1 cellular context compared by ENCODE assay signal in the genomic region with DNA sequence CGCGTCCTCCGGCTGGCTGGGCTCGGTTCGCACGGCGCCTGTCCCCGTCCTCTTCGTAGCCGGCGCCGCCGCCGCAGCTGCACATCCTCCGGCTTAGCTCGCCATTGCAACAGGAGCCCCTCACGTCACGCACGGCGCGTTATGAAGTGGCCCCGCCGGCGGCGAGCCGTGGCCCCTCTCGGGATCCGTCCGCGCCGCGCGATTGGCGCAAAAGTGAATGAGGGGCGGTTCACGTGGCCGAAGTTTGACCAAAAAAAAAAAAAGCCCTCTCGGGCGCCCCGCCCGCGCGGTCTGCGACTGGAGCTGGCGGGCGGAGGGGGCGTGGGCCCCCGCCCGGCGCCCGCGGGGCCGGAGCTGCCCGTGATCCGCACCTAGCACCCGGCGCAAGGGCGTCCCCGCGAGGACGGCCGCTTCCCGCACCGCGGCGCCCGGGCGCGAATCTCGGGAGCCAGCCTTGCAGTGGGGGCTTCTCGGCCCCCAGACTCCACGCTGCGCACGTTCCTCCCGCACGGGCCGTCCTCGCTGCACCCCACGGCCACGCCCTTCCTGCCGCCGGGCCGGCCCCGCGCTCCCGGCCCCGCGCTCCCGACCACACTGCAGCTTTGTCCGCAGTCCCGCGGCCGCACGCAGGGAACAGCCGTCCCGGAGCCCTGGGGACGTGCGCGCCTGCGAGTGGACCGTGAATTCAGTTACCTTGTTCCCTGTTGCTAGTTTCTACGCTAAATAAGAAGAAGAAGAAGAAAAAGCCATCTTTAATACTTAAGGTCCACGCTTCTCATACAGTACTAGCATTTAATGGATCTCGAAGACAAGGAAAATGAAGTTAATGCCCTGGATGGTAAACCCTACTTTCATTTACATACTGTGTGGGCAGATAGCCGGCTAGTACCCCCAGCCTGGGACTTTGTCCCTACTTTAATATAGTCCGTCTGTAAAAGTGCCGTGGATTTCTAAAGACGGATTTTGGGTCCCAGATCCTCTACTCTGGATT.
A peak's percentile ranks its signal among the peaks of the same experiment; 100 is the strongest.
TF ChIP-seq lines count a peak whose summit lies in the region.

CHSY1 (minus strand) TSS at position 219 of the 991 bp plus-strand sequence. CDS start 592 bp downstream, outside the sequence.

TF ChIP-seq in K562, 482 proteins besides CTCF, POLR2A, EP300 and RAD21 (continued from another document and continues in another):
- TF ChIP-seq RBFOX2 (IDR thresholded peaks at IDR 0.05; ENCODE audit: low read depth, low read length) (peak; percentile 90), MYC (IDR thresholded peaks at IDR 0.05; ENCODE audit: low read depth, low read length) (peak; percentile 70), MYC (CRISPR knock-in tag; IDR thresholded peaks at IDR 0.05; ENCODE audit: borderline replicate concordance, low read depth) (no peak), CBX1 (IDR thresholded peaks at IDR 0.05; ENCODE audit: low read depth) (no peak), ARID2 (IDR thresholded peaks at IDR 0.05) (no peak), NR3C1 (CRISPR knock-in tag; IDR thresholded peaks at IDR 0.05) (0 out of 2 replicates have a peak, but pooled peaks have one; percentile 27), NCOR1 (IDR thresholded peaks at IDR 0.05) (no peak), ATF1 (CRISPR knock-in tag; IDR thresholded peaks at IDR 0.05) (no peak), ATF1 (tag; IDR thresholded peaks at IDR 0.05) (peak; percentile 81), RBM14 (IDR thresholded peaks at IDR 0.05; ENCODE audit: borderline replicate concordance, insufficient read depth, low read depth, low read length) (no peak), FOXA1 (IDR thresholded peaks at IDR 0.05; ENCODE audit: borderline replicate concordance) (no peak), TFAM (CRISPR knock-in tag; conservative IDR thresholded peaks at IDR 0.05) (no peak), MBD1 (CRISPR knock-in tag; IDR thresholded peaks at IDR 0.05) (no peak), MNT (conservative IDR thresholded peaks at IDR 0.05) (peak in 1 of 2 experiments; percentile 66; a peak in 3 of 4 replicates), MEF2A (IDR thresholded peaks at IDR 0.05; ENCODE audit: control insufficient read depth, low read depth, low read length) (no peak), CHD2 (IDR thresholded peaks at IDR 0.05; ENCODE audit: low read depth, low read length) (0 out of 2 replicates have a peak, but pooled peaks have one; percentile 44), RHOXF2B (CRISPR knock-in tag; conservative IDR thresholded peaks at IDR 0.05) (no peak), ZFP1 (CRISPR knock-in tag; IDR thresholded peaks at IDR 0.05) (no peak), MYNN (IDR thresholded peaks at IDR 0.05) (no peak), MYNN (CRISPR knock-in tag; IDR thresholded peaks at IDR 0.05) (no peak), NR2C2 (CRISPR knock-in tag; IDR thresholded peaks at IDR 0.05) (no peak), NR2C2 (tag; IDR thresholded peaks at IDR 0.05) (no peak), HMGN3 (IDR thresholded peaks at IDR 0.05; ENCODE audit: borderline replicate concordance, extremely low read depth, insufficient read length, low read depth, low read length) (peak; percentile 78), NFRKB (IDR thresholded peaks at IDR 0.05; ENCODE audit: low read depth) (no peak), U2AF2 (optimal IDR thresholded peaks at IDR 0.05; ENCODE audit: low read depth, low read length) (no peak), SMAD1 (IDR thresholded peaks at IDR 0.05; ENCODE audit: low read depth, low read length, partially characterized antibody) (no peak), ZNF217 (CRISPR knock-in tag; IDR thresholded peaks at IDR 0.05) (no peak), REST (CRISPR knock-in tag; IDR thresholded peaks at IDR 0.05; ENCODE audit: low read depth) (no peak), SAFB (IDR thresholded peaks at IDR 0.05; ENCODE audit: borderline replicate concordance, low read depth, low read length) (peak; percentile 79), ZBTB7A (IDR thresholded peaks at IDR 0.05; ENCODE audit: borderline replicate concordance, control insufficient read depth, low read depth, low read length) (peak; percentile 90), MXI1 (IDR thresholded peaks at IDR 0.05; ENCODE audit: low read depth, low read length) (peak; percentile 28; the same call in 1 of the 2 replicates), SLC30A9 (CRISPR knock-in tag; IDR thresholded peaks at IDR 0.05) (no peak), MTA1 (IDR thresholded peaks at IDR 0.05; ENCODE audit: borderline replicate concordance) (no peak), HSF4 (CRISPR knock-in tag; IDR thresholded peaks at IDR 0.05; ENCODE audit: borderline replicate concordance) (no peak), PYGO2 (tag; IDR thresholded peaks at IDR 0.05) (no peak), GTF2F1 (IDR thresholded peaks at IDR 0.05; ENCODE audit: low read depth, low read length) (no peak), TBP (optimal IDR thresholded peaks at IDR 0.05; ENCODE audit: low read depth, low read length) (peak; percentile 71), JUN (IDR thresholded peaks at IDR 0.05; ENCODE audit: borderline replicate concordance, low read depth, low read length) (no peak), JUN (CRISPR knock-in tag; IDR thresholded peaks at IDR 0.05; ENCODE audit: borderline replicate concordance) (no peak), GMEB1 (CRISPR knock-in tag; IDR thresholded peaks at IDR 0.05) (peak; percentile 81), ZNF324 (CRISPR knock-in tag; IDR thresholded peaks at IDR 0.05) (no peak), KDM2B (CRISPR knock-in tag; IDR thresholded peaks at IDR 0.05) (peak; percentile 83; the same call in 1 of the 2 replicates), ZFP30 (CRISPR knock-in tag; IDR thresholded peaks at IDR 0.05; ENCODE audit: borderline replicate concordance) (no peak), ZNF445 (CRISPR knock-in tag; IDR thresholded peaks at IDR 0.05; ENCODE audit: low read depth) (no peak)
- TF ChIP-seq, protein P1, sequence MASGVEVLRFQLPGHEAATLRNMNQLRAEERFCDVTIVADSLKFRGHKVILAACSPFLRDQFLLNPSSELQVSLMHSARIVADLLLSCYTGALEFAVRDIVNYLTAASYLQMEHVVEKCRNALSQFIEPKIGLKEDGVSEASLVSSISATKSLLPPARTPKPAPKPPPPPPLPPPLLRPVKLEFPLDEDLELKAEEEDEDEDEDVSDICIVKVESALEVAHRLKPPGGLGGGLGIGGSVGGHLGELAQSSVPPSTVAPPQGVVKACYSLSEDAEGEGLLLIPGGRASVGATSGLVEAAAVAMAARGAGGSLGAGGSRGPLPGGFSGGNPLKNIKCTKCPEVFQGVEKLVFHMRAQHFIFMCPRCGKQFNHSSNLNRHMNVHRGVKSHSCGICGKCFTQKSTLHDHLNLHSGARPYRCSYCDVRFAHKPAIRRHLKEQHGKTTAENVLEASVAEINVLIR (CRISPR knock-in tag; IDR thresholded peaks at IDR 0.05): 0 out of 2 replicates have a peak, but pooled peaks have one; percentile 46
- TF ChIP-seq, protein P2, sequence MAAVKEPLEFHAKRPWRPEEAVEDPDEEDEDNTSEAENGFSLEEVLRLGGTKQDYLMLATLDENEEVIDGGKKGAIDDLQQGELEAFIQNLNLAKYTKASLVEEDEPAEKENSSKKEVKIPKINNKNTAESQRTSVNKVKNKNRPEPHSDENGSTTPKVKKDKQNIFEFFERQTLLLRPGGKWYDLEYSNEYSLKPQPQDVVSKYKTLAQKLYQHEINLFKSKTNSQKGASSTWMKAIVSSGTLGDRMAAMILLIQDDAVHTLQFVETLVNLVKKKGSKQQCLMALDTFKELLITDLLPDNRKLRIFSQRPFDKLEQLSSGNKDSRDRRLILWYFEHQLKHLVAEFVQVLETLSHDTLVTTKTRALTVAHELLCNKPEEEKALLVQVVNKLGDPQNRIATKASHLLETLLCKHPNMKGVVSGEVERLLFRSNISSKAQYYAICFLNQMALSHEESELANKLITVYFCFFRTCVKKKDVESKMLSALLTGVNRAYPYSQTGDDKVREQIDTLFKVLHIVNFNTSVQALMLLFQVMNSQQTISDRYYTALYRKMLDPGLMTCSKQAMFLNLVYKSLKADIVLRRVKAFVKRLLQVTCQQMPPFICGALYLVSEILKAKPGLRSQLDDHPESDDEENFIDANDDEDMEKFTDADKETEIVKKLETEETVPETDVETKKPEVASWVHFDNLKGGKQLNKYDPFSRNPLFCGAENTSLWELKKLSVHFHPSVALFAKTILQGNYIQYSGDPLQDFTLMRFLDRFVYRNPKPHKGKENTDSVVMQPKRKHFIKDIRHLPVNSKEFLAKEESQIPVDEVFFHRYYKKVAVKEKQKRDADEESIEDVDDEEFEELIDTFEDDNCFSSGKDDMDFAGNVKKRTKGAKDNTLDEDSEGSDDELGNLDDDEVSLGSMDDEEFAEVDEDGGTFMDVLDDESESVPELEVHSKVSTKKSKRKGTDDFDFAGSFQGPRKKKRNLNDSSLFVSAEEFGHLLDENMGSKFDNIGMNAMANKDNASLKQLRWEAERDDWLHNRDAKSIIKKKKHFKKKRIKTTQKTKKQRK (IDR thresholded peaks at IDR 0.05; ENCODE audit: borderline replicate concordance, low read depth, low read length): no peak
- TF ChIP-seq, protein P3, sequence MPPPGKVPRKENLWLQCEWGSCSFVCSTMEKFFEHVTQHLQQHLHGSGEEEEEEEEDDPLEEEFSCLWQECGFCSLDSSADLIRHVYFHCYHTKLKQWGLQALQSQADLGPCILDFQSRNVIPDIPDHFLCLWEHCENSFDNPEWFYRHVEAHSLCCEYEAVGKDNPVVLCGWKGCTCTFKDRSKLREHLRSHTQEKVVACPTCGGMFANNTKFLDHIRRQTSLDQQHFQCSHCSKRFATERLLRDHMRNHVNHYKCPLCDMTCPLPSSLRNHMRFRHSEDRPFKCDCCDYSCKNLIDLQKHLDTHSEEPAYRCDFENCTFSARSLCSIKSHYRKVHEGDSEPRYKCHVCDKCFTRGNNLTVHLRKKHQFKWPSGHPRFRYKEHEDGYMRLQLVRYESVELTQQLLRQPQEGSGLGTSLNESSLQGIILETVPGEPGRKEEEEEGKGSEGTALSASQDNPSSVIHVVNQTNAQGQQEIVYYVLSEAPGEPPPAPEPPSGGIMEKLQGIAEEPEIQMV (tag; conservative IDR thresholded peaks at IDR 0.05; ENCODE audit: low read depth): no peak
